ENCODE assay signal across 13 cellular contexts in genomic region chr15:78162038-78162437, GRCh38. TPM values are rescaled to one million over a fixed set of nuclear protein-coding genes. Genes with fewer than 3 reads are reported as not detected.
DNase-seq lines count a peak whose midpoint lies in the region; ATAC-seq lines count a peak whose summit lies in the region.
"Had no signal": no experiment of that assay in that cellular context is flagged by ENCODE, and none has a peak within 500 bp of the region (broad histone marks: within the 10 kb centered on the region; RNA-seq: fewer than 3 reads in every experiment).

No MANE protein-coding gene starts in this region.

- H3K9me3 Mint-ChIP-seq in T-helper 1 cell treated with Interleukin-12 subunit alpha and Interleukin-12 subunit beta and Interleukin-4 antibody, amounts not matched to agents 30 μg/mL and 1 μg/mL, for 36 hours = no peaks in the 10 kb centered on the region
- H3K9me3 Mint-ChIP-seq in activated T-helper 1 cell treated with anti-CD3 and anti-CD28 coated beads, Interleukin-12 subunit alpha, Interleukin-12 subunit beta, Interleukin-2, Interleukin-4 antibody, amounts not matched to agents 30 ng/mL and 10 ng/mL and 1 ng/mL, durations not matched to agents 14 hours and 24 hours and 36 hours = no peaks in the 10 kb centered on the region
- no peaks in the 10 kb centered on the region for H3K9me3 Mint-ChIP-seq in memory B cell

- H3K4me3 Mint-ChIP-seq in T-helper 1 cell treated with Interleukin-12 subunit alpha and Interleukin-12 subunit beta and Interleukin-4 antibody, amounts not matched to agents 30 μg/mL and 1 μg/mL, for 36 hours = no peak overlapping the region
- H3K4me3 Mint-ChIP-seq in activated T-helper 1 cell treated with anti-CD3 and anti-CD28 coated beads, Interleukin-12 subunit alpha, Interleukin-12 subunit beta, Interleukin-2, Interleukin-4 antibody, amounts not matched to agents 30 ng/mL and 10 ng/mL and 1 ng/mL, durations not matched to agents 14 hours and 24 hours and 36 hours = peak overlapping the region; percentile 33
- H3K4me3 Mint-ChIP-seq in memory B cell = no peak overlapping the region

- peaks cover 14% of the 10 kb centered on the region for H3K4me1 Mint-ChIP-seq in T-helper 1 cell treated with Interleukin-12 subunit alpha and Interleukin-12 subunit beta and Interleukin-4 antibody, amounts not matched to agents 30 μg/mL and 1 μg/mL, for 36 hours (ENCODE audit: low read depth)
- peaks cover 13% of the 10 kb centered on the region for H3K4me1 Mint-ChIP-seq in activated T-helper 1 cell treated with anti-CD3 and anti-CD28 coated beads, Interleukin-12 subunit alpha, Interleukin-12 subunit beta, Interleukin-2, Interleukin-4 antibody, amounts not matched to agents 30 ng/mL and 10 ng/mL and 1 ng/mL, durations not matched to agents 14 hours and 24 hours and 36 hours (ENCODE audit: low read depth)
- H3K4me1 Mint-ChIP-seq in memory B cell = peaks cover 3% of the 10 kb centered on the region

- ATAC-seq in memory B cell (ENCODE audit: low read depth) (no peak), HG02763 (IDR thresholded peaks at IDR 0.05; ENCODE audit: unreplicated experiment) (no peak), HG02852 (IDR thresholded peaks at IDR 0.05; ENCODE audit: unreplicated experiment) (no peak)
- ATAC-seq in stimulated activated naive CD8-positive, alpha-beta T cell treated with anti-CD3 and anti-CD28 coated beads, Interleukin-15, Interleukin-2, amounts not matched to agents 100 U/mL and 50 U/mL, for 24 hours = peak; percentile 94

- intact Hi-C loops in activated T-helper 1 cell treated with anti-CD3 and anti-CD28 coated beads, Interleukin-12 subunit alpha, Interleukin-12 subunit beta, Interleukin-2, Interleukin-4 antibody, amounts not matched to agents 30 ng/mL and 10 ng/mL and 1 ng/mL, durations not matched to agents 14 hours and 24 hours and 36 hours (cut with micrococcal nuclease) = no loop called here

- H3K27ac Mint-ChIP-seq in T-helper 1 cell treated with Interleukin-12 subunit alpha and Interleukin-12 subunit beta and Interleukin-4 antibody, amounts not matched to agents 30 μg/mL and 1 μg/mL, for 36 hours = peak overlapping the region; percentile 71
- H3K27ac Mint-ChIP-seq in activated T-helper 1 cell treated with anti-CD3 and anti-CD28 coated beads, Interleukin-12 subunit alpha, Interleukin-12 subunit beta, Interleukin-2, Interleukin-4 antibody, amounts not matched to agents 30 ng/mL and 10 ng/mL and 1 ng/mL, durations not matched to agents 14 hours and 24 hours and 36 hours = peak overlapping the region; percentile 31
- peak overlapping the region; percentile 24 for H3K27ac Mint-ChIP-seq in memory B cell

- DNase-seq in T-helper 1 cell (no peak), memory B cell (ENCODE audit: low spot score in 2 of 2) (no peak), GF-D8 (lab: John Stamatoyannopoulos, UW) (no peak)
- no peak for DNase-seq in activated T-helper 1 cell treated with anti-CD3 and anti-CD28 coated beads, Interleukin-12 subunit alpha, Interleukin-12 subunit beta, Interleukin-2, Interleukin-4 antibody, amounts not matched to agents 30 ng/mL and 10 ng/mL and 1 ng/mL, durations not matched to agents 14 hours and 24 hours and 36 hours (ENCODE audit: low spot score)
- peak; percentile 47 for DNase-seq in stimulated activated naive CD8-positive, alpha-beta T cell treated with anti-CD3 and anti-CD28 coated beads, Interleukin-15, Interleukin-2, amounts not matched to agents 100 U/mL and 50 U/mL, for 24 hours
- DNase-seq: brain microvascular endothelial cell, COR-L47, islet precursor cell, NCI-H1048, NCI-H2171 treated with DMSO at 0.1 percent for 48 hours had no signal

- H3K36me3 Mint-ChIP-seq in T-helper 1 cell treated with Interleukin-12 subunit alpha and Interleukin-12 subunit beta and Interleukin-4 antibody, amounts not matched to agents 30 μg/mL and 1 μg/mL, for 36 hours (ENCODE audit: low read depth) = peaks cover 45% of the 10 kb centered on the region
- peaks cover 56% of the 10 kb centered on the region for H3K36me3 Mint-ChIP-seq in activated T-helper 1 cell treated with anti-CD3 and anti-CD28 coated beads, Interleukin-12 subunit alpha, Interleukin-12 subunit beta, Interleukin-2, Interleukin-4 antibody, amounts not matched to agents 30 ng/mL and 10 ng/mL and 1 ng/mL, durations not matched to agents 14 hours and 24 hours and 36 hours (ENCODE audit: low read depth)
- H3K36me3 Mint-ChIP-seq in memory B cell = peaks cover 33% of the 10 kb centered on the region

- no peaks in the 10 kb centered on the region for H3K27me3 Mint-ChIP-seq in T-helper 1 cell treated with Interleukin-12 subunit alpha and Interleukin-12 subunit beta and Interleukin-4 antibody, amounts not matched to agents 30 μg/mL and 1 μg/mL, for 36 hours (ENCODE audit: low read depth)
- no peaks in the 10 kb centered on the region for H3K27me3 Mint-ChIP-seq in activated T-helper 1 cell treated with anti-CD3 and anti-CD28 coated beads, Interleukin-12 subunit alpha, Interleukin-12 subunit beta, Interleukin-2, Interleukin-4 antibody, amounts not matched to agents 30 ng/mL and 10 ng/mL and 1 ng/mL, durations not matched to agents 14 hours and 24 hours and 36 hours (ENCODE audit: insufficient read depth)
- H3K27me3 Mint-ChIP-seq in memory B cell = no peaks in the 10 kb centered on the region

RNA-seq across cellular contexts. Expression of gene IDH3A, which starts 12.9 kb away (rescaled TPM):
- 160 and 163 TPM in 2 replicates for total RNA-seq in activated T-helper 1 cell treated with anti-CD3 and anti-CD28 coated beads, Interleukin-12 subunit alpha, Interleukin-12 subunit beta, Interleukin-2, Interleukin-4 antibody, amounts not matched to agents 30 ng/mL and 10 ng/mL and 1 ng/mL, durations not matched to agents 14 hours and 24 hours and 36 hours

RNA-seq across cellular contexts. Expression of gene CIB2, which starts 30.8 kb away (rescaled TPM):
- 1.2 and 1.9 TPM in 2 replicates for total RNA-seq in activated T-helper 1 cell treated with anti-CD3 and anti-CD28 coated beads, Interleukin-12 subunit alpha, Interleukin-12 subunit beta, Interleukin-2, Interleukin-4 antibody, amounts not matched to agents 30 ng/mL and 10 ng/mL and 1 ng/mL, durations not matched to agents 14 hours and 24 hours and 36 hours
